ENCODE assay signal across 1 cellular context in the genomic region with DNA sequence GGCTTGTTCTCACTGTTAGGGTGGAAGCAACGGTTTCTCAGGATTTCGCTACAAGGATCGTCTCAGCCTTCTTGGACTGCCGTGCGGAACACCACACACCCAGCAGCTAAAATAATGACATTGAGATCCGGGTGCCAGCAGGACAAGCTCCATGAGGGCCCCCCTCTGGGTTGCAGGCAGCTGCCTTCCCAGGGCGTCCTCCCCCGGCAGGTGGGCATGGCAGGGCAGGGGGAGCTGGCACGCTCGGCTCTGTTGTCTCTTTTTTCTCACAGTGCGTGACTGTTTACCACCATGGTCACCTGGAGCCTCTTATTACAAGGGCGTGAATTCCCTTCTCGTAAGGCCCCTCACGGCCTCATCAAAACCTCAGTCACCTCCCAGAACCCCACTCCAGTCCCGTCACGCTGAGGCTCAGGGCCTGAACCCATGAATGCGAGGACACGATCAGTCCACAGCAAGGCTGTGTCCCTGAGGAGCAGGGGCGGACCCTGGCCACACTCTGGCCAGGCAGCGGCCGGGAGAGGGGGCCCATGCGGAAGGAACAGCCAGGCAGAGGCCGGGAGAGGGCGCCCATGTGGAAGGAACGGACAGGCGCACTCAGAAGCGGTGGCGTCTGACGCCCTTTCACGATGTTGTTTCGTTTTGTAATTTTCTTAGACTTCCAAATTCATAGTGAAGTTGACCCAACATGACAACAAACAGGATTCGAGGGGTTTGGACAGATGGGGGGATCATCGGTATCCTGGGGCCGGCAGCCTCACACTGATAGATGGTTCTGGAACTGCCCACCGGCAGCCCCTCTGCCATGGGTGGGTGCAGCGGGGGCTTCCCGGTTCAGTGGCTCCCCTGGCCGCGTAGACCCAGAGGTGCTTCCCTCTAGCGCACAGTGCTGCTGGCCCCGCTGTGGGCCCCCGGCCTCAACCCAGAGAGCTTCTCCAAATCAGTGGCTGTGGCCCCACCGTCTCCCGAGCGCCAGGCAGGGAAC.
A peak's percentile ranks its signal among the peaks of the same experiment; 100 is the strongest.
TF ChIP-seq lines count a peak whose summit lies in the region.

No MANE protein-coding gene starts in this region.

TF ChIP-seq in IMR-90, 13 proteins besides CTCF, POLR2A, EP300 and RAD21:
- TF ChIP-seq FOS (IDR thresholded peaks at IDR 0.05; ENCODE audit: low read depth, low read length): no peak
- peak; percentile 34; the same call in 1 of the 2 replicates for TF ChIP-seq MAZ (IDR thresholded peaks at IDR 0.05; ENCODE audit: borderline replicate concordance, low read depth, low read length)
- TF ChIP-seq MXI1 (IDR thresholded peaks at IDR 0.05; ENCODE audit: borderline replicate concordance, low read depth, low read length): peak; percentile 33; the same call in 1 of the 2 replicates
- no peak for TF ChIP-seq NFE2L2 (IDR thresholded peaks at IDR 0.05; ENCODE audit: low read depth, low read length)
- peak; percentile 70 for TF ChIP-seq SMC3 (IDR thresholded peaks at IDR 0.05; ENCODE audit: low read depth, low read length)
